ENCODE assay signal across 18 cellular contexts in the genomic region with DNA sequence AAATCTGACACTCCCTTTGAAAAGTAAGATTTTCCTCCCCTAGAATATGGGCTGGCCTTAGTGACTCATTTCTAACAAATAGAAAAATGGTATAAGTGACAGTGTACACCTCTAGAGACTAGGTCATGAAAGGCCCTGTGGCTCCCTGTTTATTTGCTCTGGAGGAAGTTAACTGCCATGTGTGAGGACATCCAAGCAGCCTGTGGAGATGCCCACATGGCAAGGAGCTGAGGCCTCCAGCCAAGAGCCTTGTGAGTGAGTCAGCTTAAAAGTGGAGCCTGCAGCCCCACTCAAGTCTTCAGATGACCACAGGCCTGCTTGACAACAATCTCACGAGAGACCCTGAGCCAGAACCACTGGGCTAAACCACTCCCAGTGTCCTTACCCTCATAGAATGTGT.
DNase-seq lines count a peak whose midpoint lies in the region; ATAC-seq and TF ChIP-seq lines count a peak whose summit lies in the region.
"Had no signal": no experiment of that assay in that cellular context is flagged by ENCODE, and none has a peak within 500 bp of the region (broad histone marks: within the 10 kb centered on the region; RNA-seq: fewer than 3 reads in every experiment).

No MANE protein-coding gene starts in this region.

- H3K27ac ChIP-seq in HEK293 (ENCODE audit: extremely low read depth, low read depth, low read length) (no peak overlapping the region), SJSA1 (no peak overlapping the region)
- H3K27ac ChIP-seq: PC-9 had no signal

- H3K27me3 ChIP-seq in SJSA1 (replicated peaks), result no peaks in the 10 kb centered on the region

- TF ChIP-seq CTCF in HEK293 (tag by site-specific recombination; IDR thresholded peaks at IDR 0.05) (no peak), foreskin fibroblast (IDR thresholded peaks at IDR 0.05; ENCODE audit: low read depth, low read length) (no peak)

- H3K36me3 ChIP-seq in HEK293 (ENCODE audit: control insufficient read depth in 2 of 2, insufficient read depth in 1 of 2, low read length in 2 of 2) (no peaks in the 10 kb centered on the region), SJSA1 (0 out of 2 replicates have a peak, but pooled peaks cover 3% of the 10 kb centered on the region)

- DNase-seq in Daoy (ENCODE audit: low read depth) (peak; percentile 80), SJSA1 (ENCODE audit: low read depth in 1 of 2, low spot score in 2 of 2) (peak; percentile 27 to 63), foreskin fibroblast (peak; percentile 47 to 49), NAMALWA (ENCODE audit: low spot score) (no peak)
- DNase-seq in activated T-cell treated with anti-CD3 and anti-CD28 coated beads, Interleukin-2, amount 50 U/mL, for 1 hour, result no peak
- DNase-seq: activated CD4-positive, alpha-beta T cell treated with anti-CD3 and anti-CD28 coated beads, Interleukin-2, amount 10 ng/mL, durations not matched to agents 24 days and 14 days; DMS 273 treated with DMSO at 0.1 percent for 48 hours; effector CD8-positive, alpha-beta T cell; MV-4-11; NCI-H2029; SIG-M5; stimulated activated naive B cell treated with anti-CD40 and anti-IgM and Interleukin-4, amounts not matched to agents 10 μg/mL and 1 μg/mL and 100 μg/mL, for 72 hours; T-helper 1 cell had no signal

- H3K4me3 ChIP-seq in HEK293 (ENCODE audit: low read depth, low read length) (no peak overlapping the region), SJSA1 (no peak overlapping the region), foreskin fibroblast (ENCODE audit: low read depth in 1 of 2, low read length in 2 of 2) (no peak overlapping the region)
- H3K4me3 ChIP-seq: PC-9, smooth muscle cell had no signal

- H3K4me1 ChIP-seq in HEK293 (ENCODE audit: control insufficient read depth, insufficient read depth, low read length), result peaks cover 11% of the 10 kb centered on the region
- peaks cover 18% of the 10 kb centered on the region for H3K4me1 ChIP-seq in SJSA1 (replicated peaks)

- POLR2A ChIA-PET in HEK293 (lab: Yijun Ruan, JAX), result no interaction called here

- H3K9me3 ChIP-seq in HEK293 (ENCODE audit: control insufficient read depth, insufficient read depth, low read depth, low read length) (no peaks in the 10 kb centered on the region), SJSA1 (replicated peaks) (no peaks in the 10 kb centered on the region)

- CTCF ChIA-PET in HEK293 (lab: Yijun Ruan, JAX), result interaction anchor here (0.6 kb wide), 1 partner anchor 29 kb away, joined by 8 read pairs; no protein-coding TSS in a partner anchor

- ATAC-seq in HG02981 (IDR thresholded peaks at IDR 0.05; ENCODE audit: unreplicated experiment) (no peak), GM18520 (IDR thresholded peaks at IDR 0.05; ENCODE audit: unreplicated experiment) (no peak)

TF ChIP-seq in HEK293, 187 proteins besides CTCF, POLR2A, EP300 and RAD21:
- TF ChIP-seq, protein P1, sequence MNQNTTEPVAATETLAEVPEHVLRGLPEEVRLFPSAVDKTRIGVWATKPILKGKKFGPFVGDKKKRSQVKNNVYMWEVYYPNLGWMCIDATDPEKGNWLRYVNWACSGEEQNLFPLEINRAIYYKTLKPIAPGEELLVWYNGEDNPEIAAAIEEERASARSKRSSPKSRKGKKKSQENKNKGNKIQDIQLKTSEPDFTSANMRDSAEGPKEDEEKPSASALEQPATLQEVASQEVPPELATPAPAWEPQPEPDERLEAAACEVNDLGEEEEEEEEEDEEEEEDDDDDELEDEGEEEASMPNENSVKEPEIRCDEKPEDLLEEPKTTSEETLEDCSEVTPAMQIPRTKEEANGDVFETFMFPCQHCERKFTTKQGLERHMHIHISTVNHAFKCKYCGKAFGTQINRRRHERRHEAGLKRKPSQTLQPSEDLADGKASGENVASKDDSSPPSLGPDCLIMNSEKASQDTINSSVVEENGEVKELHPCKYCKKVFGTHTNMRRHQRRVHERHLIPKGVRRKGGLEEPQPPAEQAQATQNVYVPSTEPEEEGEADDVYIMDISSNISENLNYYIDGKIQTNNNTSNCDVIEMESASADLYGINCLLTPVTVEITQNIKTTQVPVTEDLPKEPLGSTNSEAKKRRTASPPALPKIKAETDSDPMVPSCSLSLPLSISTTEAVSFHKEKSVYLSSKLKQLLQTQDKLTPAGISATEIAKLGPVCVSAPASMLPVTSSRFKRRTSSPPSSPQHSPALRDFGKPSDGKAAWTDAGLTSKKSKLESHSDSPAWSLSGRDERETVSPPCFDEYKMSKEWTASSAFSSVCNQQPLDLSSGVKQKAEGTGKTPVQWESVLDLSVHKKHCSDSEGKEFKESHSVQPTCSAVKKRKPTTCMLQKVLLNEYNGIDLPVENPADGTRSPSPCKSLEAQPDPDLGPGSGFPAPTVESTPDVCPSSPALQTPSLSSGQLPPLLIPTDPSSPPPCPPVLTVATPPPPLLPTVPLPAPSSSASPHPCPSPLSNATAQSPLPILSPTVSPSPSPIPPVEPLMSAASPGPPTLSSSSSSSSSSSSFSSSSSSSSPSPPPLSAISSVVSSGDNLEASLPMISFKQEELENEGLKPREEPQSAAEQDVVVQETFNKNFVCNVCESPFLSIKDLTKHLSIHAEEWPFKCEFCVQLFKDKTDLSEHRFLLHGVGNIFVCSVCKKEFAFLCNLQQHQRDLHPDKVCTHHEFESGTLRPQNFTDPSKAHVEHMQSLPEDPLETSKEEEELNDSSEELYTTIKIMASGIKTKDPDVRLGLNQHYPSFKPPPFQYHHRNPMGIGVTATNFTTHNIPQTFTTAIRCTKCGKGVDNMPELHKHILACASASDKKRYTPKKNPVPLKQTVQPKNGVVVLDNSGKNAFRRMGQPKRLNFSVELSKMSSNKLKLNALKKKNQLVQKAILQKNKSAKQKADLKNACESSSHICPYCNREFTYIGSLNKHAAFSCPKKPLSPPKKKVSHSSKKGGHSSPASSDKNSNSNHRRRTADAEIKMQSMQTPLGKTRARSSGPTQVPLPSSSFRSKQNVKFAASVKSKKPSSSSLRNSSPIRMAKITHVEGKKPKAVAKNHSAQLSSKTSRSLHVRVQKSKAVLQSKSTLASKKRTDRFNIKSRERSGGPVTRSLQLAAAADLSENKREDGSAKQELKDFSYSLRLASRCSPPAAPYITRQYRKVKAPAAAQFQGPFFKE (tag by site-specific recombination; IDR thresholded peaks at IDR 0.05; ENCODE audit: borderline replicate concordance), result no peak
- TF ChIP-seq RBAK (tag by site-specific recombination; IDR thresholded peaks at IDR 0.05) (0 out of 2 replicates have a peak, but pooled peaks have one; percentile 19), ZSCAN23 (tag by site-specific recombination; IDR thresholded peaks at IDR 0.05) (no peak), SETDB1 (IDR thresholded peaks at IDR 0.05; ENCODE audit: insufficient read length, low read length) (peak; percentile 73), KLF9 (tag by site-specific recombination; IDR thresholded peaks at IDR 0.05; ENCODE audit: low read depth) (no peak), ZIC2 (tag by site-specific recombination; IDR thresholded peaks at IDR 0.05) (peak; percentile 76), SCRT2 (tag by site-specific recombination; IDR thresholded peaks at IDR 0.05) (no peak), HOXD13 (CRISPR knock-in tag; IDR thresholded peaks at IDR 0.05; ENCODE audit: borderline replicate concordance) (no peak), ZNF707 (tag by site-specific recombination; IDR thresholded peaks at IDR 0.05) (no peak), EGR2 (tag by site-specific recombination; IDR thresholded peaks at IDR 0.05; ENCODE audit: low read depth) (no peak), ZNF626 (tag by site-specific recombination; IDR thresholded peaks at IDR 0.05) (no peak)
- TF ChIP-seq, protein P2, sequence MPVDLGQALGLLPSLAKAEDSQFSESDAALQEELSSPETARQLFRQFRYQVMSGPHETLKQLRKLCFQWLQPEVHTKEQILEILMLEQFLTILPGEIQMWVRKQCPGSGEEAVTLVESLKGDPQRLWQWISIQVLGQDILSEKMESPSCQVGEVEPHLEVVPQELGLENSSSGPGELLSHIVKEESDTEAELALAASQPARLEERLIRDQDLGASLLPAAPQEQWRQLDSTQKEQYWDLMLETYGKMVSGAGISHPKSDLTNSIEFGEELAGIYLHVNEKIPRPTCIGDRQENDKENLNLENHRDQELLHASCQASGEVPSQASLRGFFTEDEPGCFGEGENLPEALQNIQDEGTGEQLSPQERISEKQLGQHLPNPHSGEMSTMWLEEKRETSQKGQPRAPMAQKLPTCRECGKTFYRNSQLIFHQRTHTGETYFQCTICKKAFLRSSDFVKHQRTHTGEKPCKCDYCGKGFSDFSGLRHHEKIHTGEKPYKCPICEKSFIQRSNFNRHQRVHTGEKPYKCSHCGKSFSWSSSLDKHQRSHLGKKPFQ (tag by site-specific recombination; IDR thresholded peaks at IDR 0.05), result no peak
TF ChIP-seq in HEK293: peak in this region for 3.

Comparison
In these comparisons a context has a peak if more than half of its experiments do, and no peak if none do; other contexts are left out.
1. DNase-seq: peak in Daoy (single experiment), SJSA1 (2 of 2) and foreskin fibroblast (2 of 2); none in NAMALWA (single experiment) and activated T-cell treated with anti-CD3 and anti-CD28 coated beads, Interleukin-2, amount 50 U/mL, for 1 hour (single experiment).